Comparison of ENCODE assay signal across 1 cellular context in the genomic region with DNA sequence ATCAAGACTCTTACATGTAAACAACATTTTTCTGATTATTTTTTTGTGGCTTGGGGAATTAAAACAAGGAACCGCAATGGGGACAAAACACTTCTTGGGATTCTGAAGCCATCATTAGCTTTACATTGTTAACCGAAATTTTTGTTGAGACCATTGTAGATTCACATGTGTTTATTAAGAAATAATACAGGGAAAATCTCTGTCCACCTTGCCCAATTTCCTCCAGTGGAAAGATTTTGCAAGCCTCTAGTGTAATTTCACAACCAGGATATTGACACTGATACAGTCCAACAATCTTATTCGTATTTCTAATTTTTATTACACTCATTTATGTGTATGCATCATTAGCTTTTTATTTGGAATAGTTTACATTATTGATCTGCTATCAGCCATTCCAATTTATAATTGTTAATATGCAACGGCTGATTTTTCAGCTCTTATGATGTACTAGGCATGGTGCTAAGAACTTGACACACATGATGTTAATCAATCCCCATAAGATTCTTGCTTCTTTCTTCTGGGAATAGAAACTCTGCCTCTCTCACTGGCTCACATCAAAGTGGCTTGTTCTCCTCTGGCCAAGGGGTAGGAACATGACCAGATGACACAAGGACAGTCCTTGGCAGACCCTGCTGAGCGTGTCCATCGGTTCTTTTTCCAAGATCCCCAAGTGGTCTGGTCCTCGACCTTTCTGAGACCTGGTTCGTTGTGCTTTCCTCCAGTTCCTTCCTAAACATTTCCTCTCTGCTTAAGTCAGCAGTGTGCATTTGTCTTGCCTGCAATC.
TF ChIP-seq lines count a peak whose summit lies in the region.

No MANE protein-coding gene starts in this region.

TF ChIP-seq in IMR-90, 13 proteins besides CTCF, POLR2A, EP300 and RAD21 (continued from another document):
- TF ChIP-seq, protein P1, sequence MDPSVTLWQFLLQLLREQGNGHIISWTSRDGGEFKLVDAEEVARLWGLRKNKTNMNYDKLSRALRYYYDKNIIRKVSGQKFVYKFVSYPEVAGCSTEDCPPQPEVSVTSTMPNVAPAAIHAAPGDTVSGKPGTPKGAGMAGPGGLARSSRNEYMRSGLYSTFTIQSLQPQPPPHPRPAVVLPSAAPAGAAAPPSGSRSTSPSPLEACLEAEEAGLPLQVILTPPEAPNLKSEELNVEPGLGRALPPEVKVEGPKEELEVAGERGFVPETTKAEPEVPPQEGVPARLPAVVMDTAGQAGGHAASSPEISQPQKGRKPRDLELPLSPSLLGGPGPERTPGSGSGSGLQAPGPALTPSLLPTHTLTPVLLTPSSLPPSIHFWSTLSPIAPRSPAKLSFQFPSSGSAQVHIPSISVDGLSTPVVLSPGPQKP (IDR thresholded peaks at IDR 0.05; ENCODE audit: borderline replicate concordance, low read depth, low read length): no peak
